ENCODE assay signal across 4 cellular contexts in genomic region chr16:79192904-79193303, GRCh38.
"Had no signal": no experiment of that assay in that cellular context is flagged by ENCODE, and none has a peak within 500 bp of the region (broad histone marks: within the 10 kb centered on the region; RNA-seq: fewer than 3 reads in every experiment).

No MANE protein-coding gene starts in this region.

- H3K27ac Mint-ChIP-seq: GM23338, H9 had no signal

- H3K36me3 Mint-ChIP-seq: IgD-negative memory B cell had no signal

- H3K4me3 Mint-ChIP-seq: GM23338, H9, IgD-negative memory B cell had no signal

- ATAC-seq: GM23338 had no signal

- DNase-seq: H9, HCEC 1CT had no signal

- H3K4me3 ChIP-seq: GM23338 had no signal
